8 cellular contexts compared by ENCODE assay signal in genomic region chr10:22340362-22341189, GRCh38. TPM values are rescaled to one million over a fixed set of nuclear protein-coding genes. Genes with fewer than 3 reads are reported as not detected.
DNase-seq lines count a peak whose midpoint lies in the region; ATAC-seq and TF ChIP-seq lines count a peak whose summit lies in the region.

No MANE protein-coding gene starts in this region.

- peak overlapping the region; percentile 94 for H3K27ac Mint-ChIP-seq in activated CD4-positive, alpha-beta T cell treated with anti-CD3 and anti-CD28 coated beads, Interleukin-2, amount 10 ng/mL, durations not matched to agents 7 days and 5 days
- H3K27ac Mint-ChIP-seq in effector memory CD8-positive, alpha-beta T cell = peak overlapping the region; percentile 92 to 94

- no peaks in the 10 kb centered on the region for H3K9me3 Mint-ChIP-seq in activated CD4-positive, alpha-beta T cell treated with anti-CD3 and anti-CD28 coated beads, Interleukin-2, amount 10 ng/mL, durations not matched to agents 7 days and 5 days
- no peaks in the 10 kb centered on the region for H3K9me3 Mint-ChIP-seq in effector memory CD8-positive, alpha-beta T cell

- WGBS in lung, 2 donors = 0 to 1% methylated on average over 64 to 96 of the region's 96 CpGs
- WGBS in stomach, 5 donors = 0 to 1% (median 0%) methylated on average over 32 to 96 of the region's 96 CpGs

- no peak for TF ChIP-seq EP300 in stomach (IDR thresholded peaks at IDR 0.05)

- H3K4me3 Mint-ChIP-seq in activated CD4-positive, alpha-beta T cell treated with anti-CD3 and anti-CD28 coated beads, Interleukin-2, amount 10 ng/mL, durations not matched to agents 7 days and 5 days = peak overlapping the region; percentile 87
- peak overlapping the region; percentile 84 to 86 for H3K4me3 Mint-ChIP-seq in effector memory CD8-positive, alpha-beta T cell

- peak overlapping the region; percentile 96 for H3K27ac ChIP-seq in lung (ENCODE audit: low read depth in 1 of 2, low read length in 1 of 2)
- H3K27ac ChIP-seq in stomach = peak overlapping the region; percentile 93 to 98 (median 94)

- H3K27me3 ChIP-seq in lung (ENCODE audit: control insufficient read depth, insufficient read depth) (peaks cover 5% of the 10 kb centered on the region), stomach (peaks cover 48 to 91% (median 76%) of the 10 kb centered on the region in 3 donors)

- peaks cover 51% of the 10 kb centered on the region for H3K4me1 Mint-ChIP-seq in activated CD4-positive, alpha-beta T cell treated with anti-CD3 and anti-CD28 coated beads, Interleukin-2, amount 10 ng/mL, durations not matched to agents 7 days and 5 days
- H3K4me1 Mint-ChIP-seq in effector memory CD8-positive, alpha-beta T cell (ENCODE audit: low read depth in 2 of 2) = peaks cover 4 to 6% of the 10 kb centered on the region in 2 donors

- H3K36me3 ChIP-seq in lung (ENCODE audit: control insufficient read depth in 2 of 2, insufficient read depth in 2 of 2, low read length in 2 of 2) (no peaks in the 10 kb centered on the region), stomach (no peaks in the 10 kb centered on the region)

- peak; percentile 47 for ATAC-seq in HG02852 (IDR thresholded peaks at IDR 0.05; ENCODE audit: unreplicated experiment)
- ATAC-seq in effector memory CD8-positive, alpha-beta T cell (replicated peaks) = peak; percentile 50
- peak; percentile 73 for ATAC-seq in lung (ENCODE audit: insufficient read depth, low FRiP score)

- H3K4me3 ChIP-seq in AG04449 (ENCODE audit: low read depth, low read length) (peak overlapping the region; percentile 73), lung (peak overlapping the region; percentile 85), stomach (peak overlapping the region; percentile 61 to 83 (median 75))

- DNase-seq in AG04449 (ENCODE audit: low read depth, low spot score) (no peak), GM13976 (ENCODE audit: low spot score) (peak; percentile 81), NCI-H1930 (lab: John Stamatoyannopoulos, UW) (peak; percentile 11 to 62), lung (ENCODE audit: low spot score) (peak; percentile 61), stomach (peak; percentile 57)
- peak; percentile 62 for DNase-seq in activated CD4-positive, alpha-beta T cell treated with anti-CD3 and anti-CD28 coated beads, Interleukin-2, amount 10 ng/mL, durations not matched to agents 7 days and 5 days
- peak; percentile 45 to 69 (median 54) for DNase-seq in effector memory CD8-positive, alpha-beta T cell

- peak in 1 of 4 donors; percentile 35 for TF ChIP-seq POLR2A in stomach (IDR thresholded peaks at IDR 0.05)

- H3K36me3 Mint-ChIP-seq in activated CD4-positive, alpha-beta T cell treated with anti-CD3 and anti-CD28 coated beads, Interleukin-2, amount 10 ng/mL, durations not matched to agents 7 days and 5 days (ENCODE audit: low read depth) = peaks cover 6% of the 10 kb centered on the region
- peaks cover 50% of the 10 kb centered on the region for H3K36me3 Mint-ChIP-seq in effector memory CD8-positive, alpha-beta T cell (ENCODE audit: insufficient read depth)

- peaks cover 0 to 10% of the 10 kb centered on the region in 2 donors for H3K4me1 ChIP-seq in lung (ENCODE audit: control insufficient read depth in 2 of 2, insufficient read depth in 2 of 2, low read length in 2 of 2)
- peaks cover 18 to 39% (median 32%) of the 10 kb centered on the region in 4 donors for H3K4me1 ChIP-seq in stomach

- intact Hi-C loops in stomach (cut with DNase I; ENCODE audit: low total_unique reads) = no loop called here

- CTCF ChIA-PET in AG04449 (lab: Yijun Ruan, JAX) = interaction anchor here (0.7 to 3.0 kb wide), 3 partner anchors 24 to 648 kb away, joined by 3 to 9 read pairs (median 3); no protein-coding TSS in a partner anchor
- CTCF ChIA-PET in activated CD4-positive, alpha-beta T cell treated with anti-CD3 and anti-CD28 coated beads, Interleukin-2, amount 10 ng/mL, durations not matched to agents 7 days and 5 days (lab: Charles Lee) = interaction anchor here (0.6 to 1.5 kb wide), 8 partner anchors 9 to 347 kb away, joined by 3 to 4 read pairs (median 3); no protein-coding TSS in a partner anchor

- POLR2A ChIA-PET in AG04449 (lab: Yijun Ruan, JAX) = interaction anchor here (0.6 to 1.7 kb wide), 8 partner anchors 9 to 98 kb away, joined by 3 to 11 read pairs (median 3); partner anchors contain the start of genes BMI1 and COMMD3
- POLR2A ChIA-PET in activated CD4-positive, alpha-beta T cell treated with anti-CD3 and anti-CD28 coated beads, Interleukin-2, amount 10 ng/mL, durations not matched to agents 7 days and 5 days (lab: Charles Lee) = interaction anchor here (0.6 to 0.8 kb wide), 2 partner anchors 35 to 96 kb away, joined by 4 to 5 read pairs; no protein-coding TSS in a partner anchor

- in situ Hi-C loops in GM13976 (cut with MboI; ENCODE audit: low sequenced_read_pairs, unreplicated experiment) = no loop called here

- peaks cover 82% of the 10 kb centered on the region for H3K27me3 Mint-ChIP-seq in activated CD4-positive, alpha-beta T cell treated with anti-CD3 and anti-CD28 coated beads, Interleukin-2, amount 10 ng/mL, durations not matched to agents 7 days and 5 days
- peaks cover 59 to 75% of the 10 kb centered on the region in 2 donors for H3K27me3 Mint-ChIP-seq in effector memory CD8-positive, alpha-beta T cell

- H3K9me3 ChIP-seq in lung (ENCODE audit: control insufficient read depth in 2 of 2, insufficient read depth in 1 of 2, low read length in 1 of 2) (peaks cover 0 to 9% of the 10 kb centered on the region in 2 donors), stomach (peaks cover 0 to 15% (median 3%) of the 10 kb centered on the region in 4 donors)

- no peak for TF ChIP-seq CTCF in AG04449 (IDR thresholded peaks at IDR 0.05; ENCODE audit: insufficient read depth, low read length, missing control alignments)
- TF ChIP-seq CTCF in GM13976 (IDR thresholded peaks at IDR 0.05; ENCODE audit: borderline replicate concordance, control extremely low read depth, extremely low read depth, insufficient read depth, missing control alignments) = no peak
- no peak for TF ChIP-seq CTCF in lung (IDR thresholded peaks at IDR 0.05; ENCODE audit: control extremely low read depth, extremely low read depth)
- TF ChIP-seq CTCF in stomach (IDR thresholded peaks at IDR 0.05) = no peak

RNA-seq across cellular contexts. Expression of gene SPAG6, which starts 4.7 kb away (rescaled TPM):
- under 1 TPM; 0.57 to 0.75 TPM for total RNA-seq in activated CD4-positive, alpha-beta T cell treated with anti-CD3 and anti-CD28 coated beads, Interleukin-2, amount 10 ng/mL, durations not matched to agents 7 days and 5 days
- 10 to 100 TPM; 34.2 to 40.1 TPM for total RNA-seq in lung
- polyA plus RNA-seq in lung = 10 to 100 TPM; 12.2 to 13.1 TPM
- not detected for total RNA-seq in stomach
- not detected for polyA plus RNA-seq in stomach

RNA-seq across cellular contexts. Expression of gene BMI1, which starts 19.7 kb away (rescaled TPM):
- 10 to 100 TPM; 29.5 to 30.3 TPM for total RNA-seq in activated CD4-positive, alpha-beta T cell treated with anti-CD3 and anti-CD28 coated beads, Interleukin-2, amount 10 ng/mL, durations not matched to agents 7 days and 5 days
- 10 to 100 TPM; 40.8 to 81.1 TPM for total RNA-seq in lung
- polyA plus RNA-seq in lung = 10 to 100 TPM; 21.9 to 22.5 TPM
- total RNA-seq in stomach = 100 to 1,000 TPM in 2 of 5 donors, 10 to 100 TPM in 3; 18.8 to 228 (median 57.5) TPM
- polyA plus RNA-seq in stomach = 10 to 100 TPM; 14.9 to 25.5 (median 25.1) TPM

RNA-seq across cellular contexts. Expression of gene COMMD3, which starts 24.4 kb away (rescaled TPM):
- total RNA-seq in activated CD4-positive, alpha-beta T cell treated with anti-CD3 and anti-CD28 coated beads, Interleukin-2, amount 10 ng/mL, durations not matched to agents 7 days and 5 days = 10 to 100 TPM; 58.9 to 68.8 TPM
- total RNA-seq in lung (10 to 100 TPM; 51.2 to 70.3 TPM), stomach (10 to 100 TPM in 3 of 5 donors, 1 to 10 TPM in 2; 4.1 to 38.0 (median 13.0) TPM)
- polyA plus RNA-seq in lung (10 to 100 TPM; 40.6 to 61.2 TPM), stomach (10 to 100 TPM; 50.7 to 57.7 (median 51.2) TPM)

Comparison
In these comparisons a context has a peak if more than half of its experiments do, and no peak if none do; other contexts are left out.
1. RNA of gene SPAG6, which starts 4.7 kb away (total RNA-seq): 34.2 to 40.1 TPM in lung; 0.57 to 0.75 TPM in activated CD4-positive, alpha-beta T cell treated with anti-CD3 and anti-CD28 coated beads, Interleukin-2, amount 10 ng/mL, durations not matched to agents 7 days and 5 days and not detected in stomach; every median in the first group is over 10 times any median in the second.
2. Peak in every context shown above with its lines, with median percentiles within 50 percentile points of each other: H3K4me3 ChIP-seq and ATAC-seq.